Comparison of ENCODE assay signal across 20 cellular contexts in genomic region chr9:124894035-124894740, GRCh38. TPM values are rescaled to one million over a fixed set of nuclear protein-coding genes. Genes with fewer than 3 reads are reported as not detected.
DNase-seq lines count a peak whose midpoint lies in the region; ATAC-seq and TF ChIP-seq lines count a peak whose summit lies in the region.
"Had no signal": no experiment of that assay in that cellular context is flagged by ENCODE, and none has a peak within 500 bp of the region (broad histone marks: within the 10 kb centered on the region; RNA-seq: fewer than 3 reads in every experiment).

No MANE protein-coding gene starts in this region.

- no peaks in the 10 kb centered on the region for H3K79me2 ChIP-seq in mammary epithelial cell (ENCODE audit: insufficient read depth, low read length)

- POLR2A ChIA-PET in MCF 10A (lab: Yijun Ruan, JAX) = interaction anchor here (1.3 to 2.5 kb wide), 4 partner anchors 24 to 38 kb away, joined by 6 to 10 read pairs (median 8); partner anchors contain the start of genes ARPC5L and RPL35

- H2BK120ac ChIP-seq in mesenchymal stem cell (ENCODE audit: low read depth, low read length) = no peak overlapping the region

- BruUV-seq in MCF 10A (replicated peaks; lab: Mats Ljungman, UMichigan) (no TSS peak), mammary epithelial cell (replicated peaks; lab: Mats Ljungman, UMichigan) (no TSS peak), Calu3 (replicated peaks; lab: Mats Ljungman, UMichigan) (no TSS peak)

- in situ Hi-C loops in mammary epithelial cell (cut with MboI; ENCODE audit: low sequenced_read_pairs in 2 of 2) = no loop called here

- peaks cover 72% of the 10 kb centered on the region for H3K36me3 Mint-ChIP-seq in MCF 10A (ENCODE audit: insufficient read depth, unreplicated experiment)
- peaks cover 19% of the 10 kb centered on the region for H3K36me3 Mint-ChIP-seq in Calu3 (ENCODE audit: insufficient read depth, unreplicated experiment)

- TF ChIP-seq CTCF in MCF 10A (IDR thresholded peaks at IDR 0.05; ENCODE audit: unreplicated experiment) (no peak), mammary epithelial cell (conservative IDR thresholded peaks at IDR 0.05 in 1 of 2, IDR thresholded peaks at IDR 0.05 in 1 of 2; ENCODE audit: extremely low read depth in 1 of 2, insufficient read depth in 1 of 2, low read depth in 1 of 2, low read length in 2 of 2) (no peak), Calu3 (IDR thresholded peaks at IDR 0.05; ENCODE audit: unreplicated experiment) (no peak)

- H2BK15ac ChIP-seq in mesenchymal stem cell (ENCODE audit: low read depth, poor library complexity, severe bottlenecking) = no peak overlapping the region

- H3K36me3 ChIP-seq in mammary epithelial cell (ENCODE audit: insufficient read depth, low read length) (peaks cover 3% of the 10 kb centered on the region), mesenchymal stem cell (ENCODE audit: control insufficient read depth in 1 of 2, insufficient read depth in 2 of 2, low read depth in 1 of 2, low read length in 2 of 2) (peaks cover 43 to 73% of the 10 kb centered on the region in 2 experiments)
- H3K36me3 ChIP-seq: ovary had no signal

- H3K4me1 Mint-ChIP-seq in MCF 10A (ENCODE audit: insufficient read depth, unreplicated experiment) (peaks cover 5% of the 10 kb centered on the region), Calu3 (ENCODE audit: low read depth, unreplicated experiment) (peaks cover 6% of the 10 kb centered on the region)

- H3K4me2 ChIP-seq in mammary epithelial cell (ENCODE audit: insufficient read depth, low read depth, low read length) = no peak overlapping the region
- H3K4me2 ChIP-seq in mesenchymal stem cell (ENCODE audit: low read length, poor library complexity, severe bottlenecking) = no peak overlapping the region
- H3K4me2 ChIP-seq: SK-N-SH had no signal

- no peak overlapping the region for H3K4ac ChIP-seq in mesenchymal stem cell (ENCODE audit: low read depth in 1 of 2, low read length in 2 of 2)

- H3K4me3 Mint-ChIP-seq in MCF 10A (ENCODE audit: unreplicated experiment) (no peak overlapping the region), Calu3 (ENCODE audit: low read depth, unreplicated experiment) (no peak overlapping the region)
- H3K4me3 Mint-ChIP-seq: CD4-positive, alpha-beta T cell had no signal

- H3K27ac Mint-ChIP-seq in MCF 10A (ENCODE audit: low read depth, unreplicated experiment) = peak overlapping the region; percentile 74
- H3K27ac Mint-ChIP-seq in Calu3 (ENCODE audit: unreplicated experiment) = no peak overlapping the region
- H3K27ac Mint-ChIP-seq: CD4-positive, alpha-beta T cell had no signal

- H3K27me3 ChIP-seq in mammary epithelial cell (ENCODE audit: insufficient read depth, low read length) (no peaks in the 10 kb centered on the region), mesenchymal stem cell (ENCODE audit: control insufficient read depth in 1 of 2, insufficient read depth in 1 of 2, low read length in 2 of 2) (no peaks in the 10 kb centered on the region)
- H3K27me3 ChIP-seq: ovary had no signal

- H2BK12ac ChIP-seq in mesenchymal stem cell (ENCODE audit: low read length in 2 of 2) = no peak overlapping the region

- no peak overlapping the region for H3K18ac ChIP-seq in mesenchymal stem cell (ENCODE audit: low read depth in 1 of 2, low read length in 2 of 2)

- H3K9ac ChIP-seq in mammary epithelial cell (ENCODE audit: insufficient read depth, low read length) (no peak overlapping the region), mesenchymal stem cell (ENCODE audit: low read length) (peak overlapping the region; percentile 40)
- H3K9ac ChIP-seq: SK-N-SH had no signal

- no peak overlapping the region for H4K8ac ChIP-seq in mesenchymal stem cell (ENCODE audit: low read length)

- H3K14ac ChIP-seq in mesenchymal stem cell (ENCODE audit: low read length in 2 of 2) = no peak overlapping the region

- WGBS in mammary epithelial cell (ENCODE audit: low coverage, missing lambda C conversion rate) = 90% methylated on average over 9 of the region's 9 CpGs
- 96% methylated on average over 9 of the region's 9 CpGs for WGBS in mesenchymal stem cell

- H3K9me3 Mint-ChIP-seq in MCF 10A (ENCODE audit: unreplicated experiment) = no peaks in the 10 kb centered on the region
- no peaks in the 10 kb centered on the region for H3K9me3 Mint-ChIP-seq in Calu3 (ENCODE audit: low read depth, unreplicated experiment)
- H3K9me3 Mint-ChIP-seq: CD4-positive, alpha-beta T cell had no signal

- no peaks in the 10 kb centered on the region for H3K27me3 Mint-ChIP-seq in MCF 10A (ENCODE audit: insufficient read depth, unreplicated experiment)
- H3K27me3 Mint-ChIP-seq in Calu3 (ENCODE audit: unreplicated experiment) = no peaks in the 10 kb centered on the region

- DNase-seq in MCF 10A (ENCODE audit: unreplicated experiment) (no peak), mammary epithelial cell (no peak), mesenchymal stem cell (no peak), superior temporal gyrus (ENCODE audit: extremely low spot score) (peak; percentile 78), DMS153 treated with DMSO at 0.1 percent for 48 hours (lab: John Stamatoyannopoulos, UW; ENCODE audit: unreplicated experiment) (no peak), Calu3 (no peak)
- DNase-seq: lower lobe of right lung; NCI-H1092; NCI-H446 treated with DMSO at 0.1 percent for 48 hours; NK-92 treated with Interleukin-12 subunit alpha and Interleukin-12 subunit beta, amount 100 ng/mL, for 24 hours; SK-N-SH had no signal

- no peak overlapping the region for H2AK5ac ChIP-seq in mesenchymal stem cell (ENCODE audit: low read length, severe bottlenecking)

- no peak overlapping the region for H3K23ac ChIP-seq in mesenchymal stem cell (ENCODE audit: low read length in 2 of 2)

- H3K4me1 ChIP-seq in mammary epithelial cell (ENCODE audit: insufficient read depth, low read length) = peaks cover under 1% of the 10 kb centered on the region
- H3K4me1 ChIP-seq in mesenchymal stem cell (ENCODE audit: control insufficient read depth, insufficient read depth, low read depth, low read length) = no peaks in the 10 kb centered on the region
- H3K4me1 ChIP-seq: lower lobe of right lung had no signal

- intact Hi-C loops in MCF 10A (cut with micrococcal nuclease) = loop anchor here (1.0 to 2.0 kb wide), 3 partner anchors 21 to 120 kb away; partner anchors contain the start of gene WDR38
- intact Hi-C loops in mammary epithelial cell (cut with micrococcal nuclease) = loop anchor here (1.0 to 2.0 kb wide), 3 partner anchors 31 to 120 kb away; partner anchors contain the start of genes ARPC5L and WDR38
- intact Hi-C loops in Calu3 (cut with micrococcal nuclease; ENCODE audit: unreplicated experiment) = loop anchor here (1.0 kb wide), 1 partner anchor 24 kb away; no protein-coding TSS in a partner anchor

- H3K4me3 ChIP-seq in mammary epithelial cell (replicated peaks in 1 of 3; ENCODE audit: insufficient read depth in 1 of 3, low read depth in 2 of 3, low read length in 3 of 3) = no peak overlapping the region
- no peak overlapping the region for H3K4me3 ChIP-seq in mesenchymal stem cell (ENCODE audit: insufficient read depth in 1 of 2, low read depth in 1 of 2, low read length in 2 of 2)
- H3K4me3 ChIP-seq: lower lobe of right lung, ovary had no signal

- H2AFZ ChIP-seq in mammary epithelial cell (ENCODE audit: low read depth, low read length) (no peak overlapping the region), mesenchymal stem cell (ENCODE audit: low read depth, low read length) (no peak overlapping the region)

- no peak for ATAC-seq in GM21360 (IDR thresholded peaks at IDR 0.05; ENCODE audit: unreplicated experiment)
- ATAC-seq: lower lobe of right lung had no signal

- H3K9me3 ChIP-seq in mammary epithelial cell (replicated peaks; ENCODE audit: insufficient read depth, low read length) (no peaks in the 10 kb centered on the region), mesenchymal stem cell (ENCODE audit: control insufficient read depth, low read length) (no peaks in the 10 kb centered on the region)
- H3K9me3 ChIP-seq: lower lobe of right lung, ovary, SK-N-SH had no signal

- H4K20me1 ChIP-seq in mammary epithelial cell (ENCODE audit: insufficient read depth, low read length) = no peaks in the 10 kb centered on the region

- H3K27ac ChIP-seq in mammary epithelial cell (ENCODE audit: insufficient read depth, low read depth, low read length) (no peak overlapping the region), angular gyrus (ENCODE audit: low read depth, low read length) (peak overlapping the region; percentile 91), mesenchymal stem cell (ENCODE audit: low read length, poor library complexity, severe bottlenecking) (no peak overlapping the region)
- H3K27ac ChIP-seq: lower lobe of right lung, ovary had no signal

- H3K79me1 ChIP-seq in mesenchymal stem cell (replicated peaks; ENCODE audit: low read length, poor library complexity, severe bottlenecking) = peaks cover 8% of the 10 kb centered on the region

- no peak overlapping the region for H2BK5ac ChIP-seq in mesenchymal stem cell (ENCODE audit: low read depth, low read length, poor library complexity, severe bottlenecking)

- CTCF ChIA-PET in MCF 10A (lab: Yijun Ruan, JAX) = interaction anchor here (0.6 to 2.5 kb wide), 25 partner anchors 12 to 1709 kb away, joined by 3 to 19 read pairs (median 4); partner anchors contain the start of genes ARPC5L, NR6A1, RPL35 and WDR38
- CTCF ChIA-PET in mammary epithelial cell (lab: Charles Lee; ENCODE audit: low non-redundant PET) = interaction anchor here (0.6 kb wide), 1 partner anchor 11 kb away, joined by 5 read pairs; no protein-coding TSS in a partner anchor
- CTCF ChIA-PET in Calu3 (lab: Charles Lee) = no interaction called here

- no peak overlapping the region for H4K91ac ChIP-seq in mesenchymal stem cell (ENCODE audit: low read length)

- dilution Hi-C loops in mammary epithelial cell (cut with HindIII; ENCODE audit: low sequenced_read_pairs) = no loop called here

RNA-seq across cellular contexts. Expression of gene ARPC5L, which starts 32.3 kb away (rescaled TPM):
- total RNA-seq in MCF 10A (2022) (72.5 and 84.2 TPM in 2 replicates), mammary epithelial cell (10 to 100 TPM; 21.2 to 79.8 TPM), Calu3 (2022) (33.2 and 38.2 TPM in 2 replicates)
- 76.4 TPM for polyA plus RNA-seq in mammary epithelial cell
- polyA minus RNA-seq in mammary epithelial cell = 46.6 TPM
- 42.5 TPM for polyA plus RNA-seq in mesenchymal stem cell (2013, experiment 1 of 2)
- polyA plus RNA-seq in mesenchymal stem cell (2013, experiment 2 of 2) = 42.7 TPM

RNA-seq across cellular contexts. Expression of gene RPL35, which starts 32.4 kb away (rescaled TPM):
- total RNA-seq in MCF 10A (2022) (1,966 and 2,009 TPM in 2 replicates), mammary epithelial cell (1,000 to 10,000 TPM; 1,457 to 1,657 TPM), Calu3 (2022) (718 and 736 TPM in 2 replicates)
- polyA plus RNA-seq in mammary epithelial cell = 2,723 TPM
- polyA minus RNA-seq in mammary epithelial cell = 1,172 TPM
- polyA plus RNA-seq in mesenchymal stem cell (2013, experiment 1 of 2) = 4,023 TPM
- polyA plus RNA-seq in mesenchymal stem cell (2013, experiment 2 of 2) = 3,898 TPM

RNA-seq across cellular contexts. Expression of gene WDR38, which starts 40.9 kb away (rescaled TPM):
- total RNA-seq in MCF 10A (2022) (not detected in 2 replicates), mammary epithelial cell (not detected), Calu3 (2022) (not detected in 2 replicates)
- polyA plus RNA-seq in mammary epithelial cell = not detected
- polyA minus RNA-seq in mammary epithelial cell = not detected
- polyA plus RNA-seq in mesenchymal stem cell (2013, experiment 1 of 2) = not detected
- not detected for polyA plus RNA-seq in mesenchymal stem cell (2013, experiment 2 of 2)
- total RNA-seq: bronchial epithelial cell; CD4-positive, alpha-beta T cell; LHCN-M2; sciatic nerve had no signal
- polyA plus RNA-seq: adipose tissue, keratinocyte, ovary, SK-N-SH had no signal

RNA-seq across cellular contexts. Expression of gene GOLGA1, which starts 46.7 kb away (rescaled TPM):
- total RNA-seq in MCF 10A (2022) = 22.8 and 29.9 TPM in 2 replicates
- 10 to 100 TPM; 11.5 to 17.6 TPM for total RNA-seq in mammary epithelial cell
- polyA plus RNA-seq in mammary epithelial cell = 6.1 TPM
- 7.5 TPM for polyA minus RNA-seq in mammary epithelial cell
- 8.6 TPM for polyA plus RNA-seq in mesenchymal stem cell (2013, experiment 1 of 2)
- 8.0 TPM for polyA plus RNA-seq in mesenchymal stem cell (2013, experiment 2 of 2)
- 13.4 and 14.6 TPM in 2 replicates for total RNA-seq in Calu3 (2022)
